Comparison of ENCODE assay signal across 1 cellular context in the genomic region with DNA sequence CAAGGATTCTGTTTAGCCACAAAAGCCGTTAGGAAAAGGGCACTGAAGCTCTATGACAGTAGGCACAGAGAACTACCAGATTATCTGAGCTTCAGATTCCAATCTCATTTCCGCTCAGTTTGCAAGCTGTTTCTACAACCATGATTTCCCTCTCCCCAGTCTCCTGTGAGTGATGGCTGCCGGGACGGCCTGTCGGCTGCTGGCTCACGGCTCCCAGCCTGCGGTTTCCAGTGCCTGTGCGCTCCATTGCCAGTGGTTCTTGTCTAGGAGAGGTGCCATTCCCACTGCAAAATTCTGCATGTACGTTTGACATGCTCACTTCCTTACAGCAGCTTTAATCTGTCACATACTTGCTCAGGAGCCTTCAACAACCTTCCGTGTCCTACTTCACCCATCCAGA.
TF ChIP-seq lines count a peak whose summit lies in the region.

No MANE protein-coding gene starts in this region.

TF ChIP-seq in H1, 55 proteins besides CTCF, POLR2A, EP300 and RAD21:
- TF ChIP-seq CBX5 (IDR thresholded peaks at IDR 0.05; ENCODE audit: low read depth, low read length), result no peak
- TF ChIP-seq TBP (IDR thresholded peaks at IDR 0.05; ENCODE audit: low read depth, low read length), result no peak
- TF ChIP-seq RNF2 (IDR thresholded peaks at IDR 0.05; ENCODE audit: borderline replicate concordance, low read depth, low read length, missing control alignments, poor library complexity, severe bottlenecking), result no peak
